23 cellular contexts compared by ENCODE assay signal in the genomic region with DNA sequence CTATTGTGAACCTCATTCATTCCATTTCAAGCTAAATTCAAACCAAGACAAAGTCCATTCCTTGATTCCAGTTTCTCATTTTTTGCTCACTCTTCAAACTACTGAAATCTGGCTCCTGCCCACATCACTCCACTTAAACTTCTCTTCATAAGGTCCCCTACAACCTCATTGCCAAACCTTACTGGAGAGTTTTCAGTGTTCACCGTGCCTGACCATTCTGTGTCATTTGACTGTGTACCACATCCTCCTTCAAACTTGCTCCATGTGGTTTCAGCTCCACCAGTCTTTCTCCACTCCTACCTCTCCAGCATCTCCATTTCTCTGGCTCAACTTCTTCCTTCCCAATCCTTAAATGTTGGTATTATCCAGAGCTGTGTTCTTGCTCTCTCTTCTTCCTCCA. TPM values are rescaled to one million over a fixed set of nuclear protein-coding genes. Genes with fewer than 3 reads are reported as not detected.
DNase-seq lines count a peak whose midpoint lies in the region; ATAC-seq and TF ChIP-seq lines count a peak whose summit lies in the region.
"Had no signal": no experiment of that assay in that cellular context is flagged by ENCODE, and none has a peak within 500 bp of the region (broad histone marks: within the 10 kb centered on the region; RNA-seq: fewer than 3 reads in every experiment).

No MANE protein-coding gene starts in this region.

- POLR2A ChIA-PET in activated CD8-positive, alpha-beta T cell treated with anti-CD3 and anti-CD28 coated beads for 36 hours (lab: Charles Lee), result interaction anchor here (0.7 to 1.3 kb wide), 2 partner anchors 10 to 40 kb away, joined by 3 to 4 read pairs; no protein-coding TSS in a partner anchor
- POLR2A ChIA-PET in activated CD8-positive, alpha-beta T cell treated with anti-CD3 and anti-CD28 coated beads, Interleukin-2, amount 10 ng/mL, durations not matched to agents 7 days and 5 days (lab: Charles Lee), result interaction anchor here (1.4 to 2.0 kb wide), 2 partner anchors 19 to 38 kb away, joined by 3 to 11 read pairs; partner anchors contain the start of gene TAB2

- H3K27ac Mint-ChIP-seq in activated CD8-positive, alpha-beta T cell treated with anti-CD3 and anti-CD28 coated beads for 36 hours, result no peak overlapping the region
- H3K27ac Mint-ChIP-seq in activated CD8-positive, alpha-beta T cell treated with anti-CD3 and anti-CD28 coated beads, Interleukin-2, amount 10 ng/mL, durations not matched to agents 7 days and 5 days, result no peak overlapping the region
- H3K27ac Mint-ChIP-seq in stimulated activated naive CD8-positive, alpha-beta T cell treated with anti-CD3 and anti-CD28 coated beads, Interleukin-15, amount 100 ng/mL, for 72 hours, result no peak overlapping the region
- H3K27ac Mint-ChIP-seq in dendritic cell treated with granulocyte-macrophage colony-stimulating factor and Interleukin-4, amounts not matched to agents 40 ng/mL and 50 ng/mL, for 4 days, result peak overlapping the region; percentile 12
- H3K27ac Mint-ChIP-seq: B cell had no signal

- H3K4me1 Mint-ChIP-seq in activated CD8-positive, alpha-beta T cell treated with anti-CD3 and anti-CD28 coated beads for 36 hours (ENCODE audit: low read depth), result peaks cover 26% of the 10 kb centered on the region
- H3K4me1 Mint-ChIP-seq in activated CD8-positive, alpha-beta T cell treated with anti-CD3 and anti-CD28 coated beads, Interleukin-2, amount 10 ng/mL, durations not matched to agents 7 days and 5 days (ENCODE audit: low read depth), result peaks cover 36% of the 10 kb centered on the region
- H3K4me1 Mint-ChIP-seq in stimulated activated naive CD8-positive, alpha-beta T cell treated with anti-CD3 and anti-CD28 coated beads, Interleukin-15, amount 100 ng/mL, for 72 hours, result peaks cover 30% of the 10 kb centered on the region
- H3K4me1 Mint-ChIP-seq in dendritic cell treated with granulocyte-macrophage colony-stimulating factor and Interleukin-4, amounts not matched to agents 40 ng/mL and 50 ng/mL, for 4 days (ENCODE audit: low read depth), result peaks cover 35% of the 10 kb centered on the region

- no peak for DNase-seq in activated CD8-positive, alpha-beta T cell treated with anti-CD3 and anti-CD28 coated beads for 36 hours
- no peak for DNase-seq in activated CD8-positive, alpha-beta T cell treated with anti-CD3 and anti-CD28 coated beads, Interleukin-2, amount 10 ng/mL, durations not matched to agents 7 days and 5 days
- no peak for DNase-seq in stimulated activated naive CD8-positive, alpha-beta T cell treated with anti-CD3 and anti-CD28 coated beads, Interleukin-15, amount 100 ng/mL, for 72 hours
- DNase-seq in stimulated activated naive CD8-positive, alpha-beta T cell treated with anti-CD3 and anti-CD28 coated beads, Interleukin-15, Interleukin-2, amounts not matched to agents 100 U/mL and 50 U/mL, for 24 hours, result no peak
- DNase-seq in HuH-7 (ENCODE audit: low spot score), result no peak
- DNase-seq: DMS53, EL, GF-D8, KG1, NCI-H1694, NCI-H2081, NCI-H2171 treated with DMSO at 0.1 percent for 48 hours, NCI-H524 treated with DMSO at 0.1 percent for 48 hours, NCI-H82, PC-3, RPMI8226, SHP77 treated with DMSO at 0.1 percent for 48 hours had no signal

- CTCF ChIA-PET in activated CD8-positive, alpha-beta T cell treated with anti-CD3 and anti-CD28 coated beads for 36 hours (lab: Charles Lee), result interaction anchor here (1.9 to 2.0 kb wide), 2 partner anchors 8 to 153 kb away, joined by 7 to 9 read pairs; no protein-coding TSS in a partner anchor
- CTCF ChIA-PET in activated CD8-positive, alpha-beta T cell treated with anti-CD3 and anti-CD28 coated beads, Interleukin-2, amount 10 ng/mL, durations not matched to agents 7 days and 5 days (lab: Charles Lee), result interaction anchor here (0.9 to 2.1 kb wide), 4 partner anchors 11 to 189 kb away, joined by 3 to 6 read pairs (median 3); no protein-coding TSS in a partner anchor

- no peaks in the 10 kb centered on the region for H3K27me3 Mint-ChIP-seq in activated CD8-positive, alpha-beta T cell treated with anti-CD3 and anti-CD28 coated beads for 36 hours
- H3K27me3 Mint-ChIP-seq in activated CD8-positive, alpha-beta T cell treated with anti-CD3 and anti-CD28 coated beads, Interleukin-2, amount 10 ng/mL, durations not matched to agents 7 days and 5 days (ENCODE audit: low read depth), result no peaks in the 10 kb centered on the region
- H3K27me3 Mint-ChIP-seq in stimulated activated naive CD8-positive, alpha-beta T cell treated with anti-CD3 and anti-CD28 coated beads, Interleukin-15, amount 100 ng/mL, for 72 hours, result no peaks in the 10 kb centered on the region
- H3K27me3 Mint-ChIP-seq in dendritic cell treated with granulocyte-macrophage colony-stimulating factor and Interleukin-4, amounts not matched to agents 40 ng/mL and 50 ng/mL, for 4 days, result no peaks in the 10 kb centered on the region
- H3K27me3 Mint-ChIP-seq: B cell had no signal

- no peak for TF ChIP-seq CTCF in activated CD8-positive, alpha-beta T cell treated with anti-CD3 and anti-CD28 coated beads for 36 hours (IDR thresholded peaks at IDR 0.05)

- intact Hi-C loops in activated CD8-positive, alpha-beta T cell treated with anti-CD3 and anti-CD28 coated beads for 36 hours (cut with micrococcal nuclease), result no loop called here
- intact Hi-C loops in dendritic cell treated with granulocyte-macrophage colony-stimulating factor and Interleukin-4, amounts not matched to agents 40 ng/mL and 50 ng/mL, for 4 days (cut with micrococcal nuclease), result loop anchor here (10.0 kb wide), 1 partner anchor 64 kb away; no protein-coding TSS in a partner anchor

- ATAC-seq in activated CD8-positive, alpha-beta T cell treated with anti-CD3 and anti-CD28 coated beads for 36 hours, result peak; percentile 61
- ATAC-seq in activated CD8-positive, alpha-beta T cell treated with anti-CD3 and anti-CD28 coated beads, Interleukin-2, amount 10 ng/mL, durations not matched to agents 7 days and 5 days, result no peak
- peak; percentile 80 for ATAC-seq in stimulated activated naive CD8-positive, alpha-beta T cell treated with anti-CD3 and anti-CD28 coated beads, Interleukin-15, amount 100 ng/mL, for 72 hours
- no peak for ATAC-seq in stimulated activated naive CD8-positive, alpha-beta T cell treated with anti-CD3 and anti-CD28 coated beads, Interleukin-15, Interleukin-2, amounts not matched to agents 100 U/mL and 50 U/mL, for 24 hours
- no peak for ATAC-seq in GM19328 (IDR thresholded peaks at IDR 0.05; ENCODE audit: unreplicated experiment)
- ATAC-seq: HCT116, PC-3, SK-N-SH treated with all-trans-retinoic acid at 6 μM for 48 hours had no signal

- H3K4me3 Mint-ChIP-seq in activated CD8-positive, alpha-beta T cell treated with anti-CD3 and anti-CD28 coated beads for 36 hours, result no peak overlapping the region
- no peak overlapping the region for H3K4me3 Mint-ChIP-seq in activated CD8-positive, alpha-beta T cell treated with anti-CD3 and anti-CD28 coated beads, Interleukin-2, amount 10 ng/mL, durations not matched to agents 7 days and 5 days
- H3K4me3 Mint-ChIP-seq in stimulated activated naive CD8-positive, alpha-beta T cell treated with anti-CD3 and anti-CD28 coated beads, Interleukin-15, amount 100 ng/mL, for 72 hours, result no peak overlapping the region
- H3K4me3 Mint-ChIP-seq in dendritic cell treated with granulocyte-macrophage colony-stimulating factor and Interleukin-4, amounts not matched to agents 40 ng/mL and 50 ng/mL, for 4 days, result no peak overlapping the region
- H3K4me3 Mint-ChIP-seq: B cell, CD14-positive monocyte had no signal

- H3K9me3 Mint-ChIP-seq in activated CD8-positive, alpha-beta T cell treated with anti-CD3 and anti-CD28 coated beads for 36 hours, result no peaks in the 10 kb centered on the region
- H3K9me3 Mint-ChIP-seq in activated CD8-positive, alpha-beta T cell treated with anti-CD3 and anti-CD28 coated beads, Interleukin-2, amount 10 ng/mL, durations not matched to agents 7 days and 5 days (ENCODE audit: insufficient read depth), result peaks cover 2% of the 10 kb centered on the region
- no peaks in the 10 kb centered on the region for H3K9me3 Mint-ChIP-seq in stimulated activated naive CD8-positive, alpha-beta T cell treated with anti-CD3 and anti-CD28 coated beads, Interleukin-15, amount 100 ng/mL, for 72 hours
- no peaks in the 10 kb centered on the region for H3K9me3 Mint-ChIP-seq in dendritic cell treated with granulocyte-macrophage colony-stimulating factor and Interleukin-4, amounts not matched to agents 40 ng/mL and 50 ng/mL, for 4 days
- H3K9me3 Mint-ChIP-seq: CD14-positive monocyte had no signal

- no peaks in the 10 kb centered on the region for H3K36me3 Mint-ChIP-seq in activated CD8-positive, alpha-beta T cell treated with anti-CD3 and anti-CD28 coated beads for 36 hours (ENCODE audit: low read depth)
- H3K36me3 Mint-ChIP-seq in activated CD8-positive, alpha-beta T cell treated with anti-CD3 and anti-CD28 coated beads, Interleukin-2, amount 10 ng/mL, durations not matched to agents 7 days and 5 days (ENCODE audit: low read depth), result peaks cover 4% of the 10 kb centered on the region
- H3K36me3 Mint-ChIP-seq in dendritic cell treated with granulocyte-macrophage colony-stimulating factor and Interleukin-4, amounts not matched to agents 40 ng/mL and 50 ng/mL, for 4 days (ENCODE audit: low read depth), result no peaks in the 10 kb centered on the region
- H3K36me3 Mint-ChIP-seq: CD14-positive monocyte had no signal

RNA-seq across cellular contexts. Expression of gene TAB2, which starts 38.5 kb away (rescaled TPM):
- total RNA-seq in activated CD8-positive, alpha-beta T cell treated with anti-CD3 and anti-CD28 coated beads for 36 hours, result 10 to 100 TPM; 64.8 to 69.1 TPM
- 100 to 1,000 TPM; 113 to 115 TPM for total RNA-seq in activated CD8-positive, alpha-beta T cell treated with anti-CD3 and anti-CD28 coated beads, Interleukin-2, amount 10 ng/mL, durations not matched to agents 7 days and 5 days

Comparison
In these comparisons a context has a peak if more than half of its experiments do, and no peak if none do; other contexts are left out.
1. ATAC-seq: peak in activated CD8-positive, alpha-beta T cell treated with anti-CD3 and anti-CD28 coated beads for 36 hours (single experiment) and stimulated activated naive CD8-positive, alpha-beta T cell treated with anti-CD3 and anti-CD28 coated beads, Interleukin-15, amount 100 ng/mL, for 72 hours (single experiment); none in activated CD8-positive, alpha-beta T cell treated with anti-CD3 and anti-CD28 coated beads, Interleukin-2, amount 10 ng/mL, durations not matched to agents 7 days and 5 days (single experiment), stimulated activated naive CD8-positive, alpha-beta T cell treated with anti-CD3 and anti-CD28 coated beads, Interleukin-15, Interleukin-2, amounts not matched to agents 100 U/mL and 50 U/mL, for 24 hours (single experiment) and GM19328 (single experiment).